Comparison of ENCODE assay signal across 18 cellular contexts in genomic region chr3:195069501-195070251, GRCh38.
DNase-seq lines count a peak whose midpoint lies in the region; ATAC-seq and TF ChIP-seq lines count a peak whose summit lies in the region.
"Had no signal": no experiment of that assay in that cellular context is flagged by ENCODE, and none has a peak within 500 bp of the region (broad histone marks: within the 10 kb centered on the region; RNA-seq: fewer than 3 reads in every experiment).

No MANE protein-coding gene starts in this region.

- H3K27me3 ChIP-seq in heart left ventricle (no peaks in the 10 kb centered on the region), osteoblast (ENCODE audit: insufficient read depth, low read length) (no peaks in the 10 kb centered on the region)

- intact Hi-C loops in heart left ventricle (cut with DNase I) (no loop called here), left cardiac atrium (cut with DNase I) (no loop called here)

- H3K27ac ChIP-seq in heart left ventricle (no peak overlapping the region), osteoblast (ENCODE audit: low read depth, low read length) (no peak overlapping the region)
- H3K27ac ChIP-seq: 22Rv1, HL-60 had no signal

- H3K4me3 ChIP-seq in heart left ventricle (no peak overlapping the region), osteoblast (ENCODE audit: insufficient read depth, low read length) (no peak overlapping the region)
- H3K4me3 ChIP-seq: GM23338 had no signal

- peaks cover 0 to 13% (median 0%) of the 10 kb centered on the region in 9 donors for H3K36me3 ChIP-seq in heart left ventricle
- no peaks in the 10 kb centered on the region for H3K36me3 ChIP-seq in osteoblast (ENCODE audit: insufficient read depth, low read length)

- in situ Hi-C loops in KBM-7 (cut with MboI; ENCODE audit: low pct_unique_long_range_greater_than_20kb, low sequenced_read_pairs): no loop called here

- ATAC-seq in activated CD4-positive, CD25-positive, alpha-beta regulatory T cell treated with anti-CD3 and anti-CD28 coated beads, Interleukin-2, amount 50 U/mL, for 24 hours: no peak
- no peak for ATAC-seq in heart left ventricle
- ATAC-seq in left cardiac atrium: no peak
- ATAC-seq in GM19463 (IDR thresholded peaks at IDR 0.05; ENCODE audit: unreplicated experiment): no peak
- ATAC-seq: GM23338 had no signal

- H3K79me2 ChIP-seq in osteoblast (ENCODE audit: insufficient read depth, low read length): no peaks in the 10 kb centered on the region

- TF ChIP-seq CTCF in heart left ventricle (IDR thresholded peaks at IDR 0.05) (no peak), osteoblast (IDR thresholded peaks at IDR 0.05; ENCODE audit: extremely low read depth, low read depth, low read length) (no peak)

- no peak for TF ChIP-seq POLR2A in heart left ventricle (IDR thresholded peaks at IDR 0.05)

- no peak overlapping the region for H2AFZ ChIP-seq in osteoblast (ENCODE audit: low read length)
- H2AFZ ChIP-seq: GM23338 had no signal

- H3K4me1 ChIP-seq in heart left ventricle: peaks cover 0 to 17% (median 0%) of the 10 kb centered on the region in 12 donors
- H3K4me1 ChIP-seq in osteoblast (ENCODE audit: insufficient read depth, low read length): no peaks in the 10 kb centered on the region

- DNase-seq in activated CD4-positive, CD25-positive, alpha-beta regulatory T cell treated with anti-CD3 and anti-CD28 coated beads, Interleukin-2, amount 50 U/mL, for 72 hours: peak; percentile 18
- DNase-seq in heart left ventricle (peak in 3 of 5 donors; percentile 4 to 19 (median 16)), left cardiac atrium (no peak), osteoblast (ENCODE audit: insufficient read length, low spot score, missing footprints) (peak; percentile 3), ureter (ENCODE audit: low spot score) (peak; percentile 38), KBM-7 (no peak)
- DNase-seq: GF-D8, KG1, NCI-H1048, NCI-H2107, NCI-H226, NCI-H526 treated with DMSO at 0.1 percent for 48 hours, OCI-M1 had no signal

- WGBS in heart left ventricle, 4 donors: 90 to 97% (median 96%) methylated on average over 27 to 33 of the region's 33 CpGs

- H3K9me3 ChIP-seq in heart left ventricle (no peaks in the 10 kb centered on the region), osteoblast (ENCODE audit: low read depth, low read length) (no peaks in the 10 kb centered on the region)

- no peaks in the 10 kb centered on the region for H4K20me1 ChIP-seq in osteoblast (ENCODE audit: insufficient read depth, low read length)

- H3K4me2 ChIP-seq in osteoblast (ENCODE audit: insufficient read depth, low read length): no peak overlapping the region
- H3K4me2 ChIP-seq: GM23338 had no signal

Comparison
In these comparisons a context has a peak if more than half of its experiments do, and no peak if none do; other contexts are left out.
1. DNase-seq: peak in activated CD4-positive, CD25-positive, alpha-beta regulatory T cell treated with anti-CD3 and anti-CD28 coated beads, Interleukin-2, amount 50 U/mL, for 72 hours (single experiment), heart left ventricle (3 of 5), osteoblast (single experiment) and ureter (single experiment); none in left cardiac atrium (single experiment) and KBM-7 (single experiment).